ENCODE assay signal across 1 cellular context in genomic region chr21:45361033-45361997, GRCh38.
A peak's percentile ranks its signal among the peaks of the same experiment; 100 is the strongest.
TF ChIP-seq lines count a peak whose summit lies in the region.

No MANE protein-coding gene starts in this region.

TF ChIP-seq in HepG2, 621 proteins besides CTCF, POLR2A, EP300 and RAD21 (continued from another document):
- TF ChIP-seq ZFP91 (CRISPR knock-in tag; IDR thresholded peaks at IDR 0.05; ENCODE audit: borderline replicate concordance) = peak; percentile 28; the same call in 1 of the 2 replicates
- TF ChIP-seq ZNF597 (CRISPR knock-in tag; IDR thresholded peaks at IDR 0.05) = no peak
- TF ChIP-seq ZNF121 (CRISPR knock-in tag; IDR thresholded peaks at IDR 0.05) = peak; percentile 45
TF ChIP-seq in HepG2: peak in this region for 3.
